10 cellular contexts compared by ENCODE assay signal in genomic region chr3:187616307-187616939, GRCh38. TPM values are rescaled to one million over a fixed set of nuclear protein-coding genes. Genes with fewer than 3 reads are reported as not detected.
DNase-seq lines count a peak whose midpoint lies in the region; ATAC-seq and TF ChIP-seq lines count a peak whose summit lies in the region.
"Had no signal": no experiment of that assay in that cellular context is flagged by ENCODE, and none has a peak within 500 bp of the region (broad histone marks: within the 10 kb centered on the region; RNA-seq: fewer than 3 reads in every experiment).

No MANE protein-coding gene starts in this region.

- no peaks in the 10 kb centered on the region for H3K36me3 ChIP-seq in tibial nerve
- H3K36me3 ChIP-seq: BLaER1 had no signal

- H3K4me3 ChIP-seq in tibial nerve, result no peak overlapping the region
- H3K4me3 ChIP-seq: BLaER1 had no signal

- no peaks in the 10 kb centered on the region for H3K9me3 ChIP-seq in tibial nerve
- H3K9me3 ChIP-seq: BLaER1 had no signal

- H3K4me1 Mint-ChIP-seq in activated CD4-positive, alpha-beta memory T cell treated with anti-CD3 and anti-CD28 coated beads for 36 hours (ENCODE audit: low read depth), result no peaks in the 10 kb centered on the region
- H3K4me1 Mint-ChIP-seq in natural killer cell, result peaks cover 8 to 13% of the 10 kb centered on the region in 2 donors

- peaks cover 9% of the 10 kb centered on the region for H3K27me3 Mint-ChIP-seq in activated CD4-positive, alpha-beta memory T cell treated with anti-CD3 and anti-CD28 coated beads for 36 hours
- peaks cover under 1 to 4% of the 10 kb centered on the region in 2 donors for H3K27me3 Mint-ChIP-seq in natural killer cell (ENCODE audit: low read depth in 2 of 2)

- no peak for TF ChIP-seq EP300 in tibial nerve (IDR thresholded peaks at IDR 0.05)

- intact Hi-C loops in activated CD4-positive, alpha-beta memory T cell treated with anti-CD3 and anti-CD28 coated beads for 36 hours (cut with micrococcal nuclease), result loop anchor here (1.0 to 5.0 kb wide), 4 partner anchors 63 to 1531 kb away; no protein-coding TSS in a partner anchor
- intact Hi-C loops in natural killer cell (cut with micrococcal nuclease), result loop anchor here (1.0 kb wide), 2 partner anchors 63 to 98 kb away; no protein-coding TSS in a partner anchor

- TF ChIP-seq CTCF in natural killer cell (IDR thresholded peaks at IDR 0.05) (peak; percentile 77), tibial nerve (IDR thresholded peaks at IDR 0.05) (peak; percentile 26 to 57 (median 44))

- no peaks in the 10 kb centered on the region for H3K9me3 Mint-ChIP-seq in activated CD4-positive, alpha-beta memory T cell treated with anti-CD3 and anti-CD28 coated beads for 36 hours
- H3K9me3 Mint-ChIP-seq in natural killer cell, result no peaks in the 10 kb centered on the region

- H3K27ac Mint-ChIP-seq in activated CD4-positive, alpha-beta memory T cell treated with anti-CD3 and anti-CD28 coated beads for 36 hours, result no peak overlapping the region
- no peak overlapping the region for H3K27ac Mint-ChIP-seq in natural killer cell

- H3K4me1 ChIP-seq in tibial nerve, result peaks cover 0 to 17% (median 8%) of the 10 kb centered on the region in 4 donors
- H3K4me1 ChIP-seq: BLaER1 had no signal

- no peak for TF ChIP-seq POLR2A in tibial nerve (IDR thresholded peaks at IDR 0.05)

- H3K27me3 ChIP-seq in tibial nerve, result no peaks in the 10 kb centered on the region
- H3K27me3 ChIP-seq: BLaER1 had no signal

- POLR2A ChIA-PET in activated CD4-positive, alpha-beta memory T cell treated with anti-CD3 and anti-CD28 coated beads for 36 hours (lab: Charles Lee), result no interaction called here

- no peak overlapping the region for H3K4me3 Mint-ChIP-seq in activated CD4-positive, alpha-beta memory T cell treated with anti-CD3 and anti-CD28 coated beads for 36 hours
- no peak overlapping the region for H3K4me3 Mint-ChIP-seq in natural killer cell

- no peaks in the 10 kb centered on the region for H3K36me3 Mint-ChIP-seq in activated CD4-positive, alpha-beta memory T cell treated with anti-CD3 and anti-CD28 coated beads for 36 hours
- no peaks in the 10 kb centered on the region for H3K36me3 Mint-ChIP-seq in natural killer cell

- WGBS in tibial nerve, 2 donors, result 63 to 65% methylated on average over 4 of the region's 4 CpGs

- CTCF ChIA-PET in activated CD4-positive, alpha-beta memory T cell treated with anti-CD3 and anti-CD28 coated beads for 36 hours (lab: Charles Lee), result interaction anchor here (0.6 to 8.9 kb wide), 32 partner anchors 9 to 1238 kb away, joined by 3 to 187 read pairs (median 4); partner anchors contain the start of gene RTP4

- ATAC-seq in HG03139 (IDR thresholded peaks at IDR 0.05; ENCODE audit: unreplicated experiment), result peak; percentile 70
- ATAC-seq in natural killer cell, result peak; percentile 80 to 87 (median 81)

- peak; percentile 50 to 51 for DNase-seq in NCI-H2081 (lab: John Stamatoyannopoulos, UW)
- DNase-seq in NCI-H2081 treated with DMSO at 0.1 percent for 48 hours (lab: John Stamatoyannopoulos, UW), result no peak
- peak; percentile 49 for DNase-seq in NCI-H524 treated with DMSO at 0.1 percent for 48 hours (lab: John Stamatoyannopoulos, UW)
- DNase-seq in activated CD4-positive, alpha-beta memory T cell treated with anti-CD3 and anti-CD28 coated beads for 36 hours, result peak; percentile 67
- peak; percentile 52 for DNase-seq in epidermal melanocyte (ENCODE audit: insufficient read length, low spot score)
- peak; percentile 36 for DNase-seq in natural killer cell
- DNase-seq in tibial nerve (ENCODE audit: low spot score in 2 of 2), result no peak

- no peak overlapping the region for H3K27ac ChIP-seq in tibial nerve
- H3K27ac ChIP-seq: BLaER1 had no signal

RNA-seq across cellular contexts. Expression of gene SST, which starts 53.8 kb away (rescaled TPM):
- total RNA-seq in activated CD4-positive, alpha-beta memory T cell treated with anti-CD3 and anti-CD28 coated beads for 36 hours, result not detected
- total RNA-seq in natural killer cell (not detected), tibial nerve (not detected)
- total RNA-seq: glomerular endothelial cell had no signal

Comparison
In these comparisons a context has a peak if more than half of its experiments do, and no peak if none do; other contexts are left out.
1. DNase-seq: peak in NCI-H2081 (2 of 2), NCI-H524 treated with DMSO at 0.1 percent for 48 hours (single experiment), activated CD4-positive, alpha-beta memory T cell treated with anti-CD3 and anti-CD28 coated beads for 36 hours (single experiment), epidermal melanocyte (single experiment) and natural killer cell (single experiment); none in NCI-H2081 treated with DMSO at 0.1 percent for 48 hours (single experiment) and tibial nerve (0 of 2).